In genomic region chr5:122350496-122350895, GRCh38 we compare ENCODE assay signal across 29 cellular contexts. TPM values are rescaled to one million over a fixed set of nuclear protein-coding genes. Genes with fewer than 3 reads are reported as not detected.
"Had no signal": no experiment of that assay in that cellular context is flagged by ENCODE, and none has a peak within 500 bp of the region (broad histone marks: within the 10 kb centered on the region; RNA-seq: fewer than 3 reads in every experiment).

No MANE protein-coding gene starts in this region.

- H3K27me3 ChIP-seq: colonic mucosa, dorsolateral prefrontal cortex, pancreas, sigmoid colon, stomach, tibial artery had no signal

- H3K36me3 Mint-ChIP-seq: activated CD4-positive, alpha-beta memory T cell treated with anti-CD3 and anti-CD28 coated beads for 36 hours; stimulated activated naive B cell treated with anti-CD40 and anti-IgM and Interleukin-4, amounts not matched to agents 10 μg/mL and 1 μg/mL and 100 μg/mL, for 72 hours; T-cell had no signal

- H3K27me3 Mint-ChIP-seq: T-cell had no signal

- H3K9me3 ChIP-seq: colonic mucosa, left ventricle myocardium inferior, pancreas, prostate gland, sigmoid colon, stomach, tibial artery had no signal

- H3K4me2 ChIP-seq: smooth muscle cell had no signal

- H3K36me3 ChIP-seq: colonic mucosa, left ventricle myocardium inferior, pancreas, prostate gland, sigmoid colon, stomach, tibial artery had no signal

- H3K27ac Mint-ChIP-seq: activated CD4-positive, alpha-beta memory T cell treated with anti-CD3 and anti-CD28 coated beads for 36 hours; activated CD4-positive, alpha-beta T cell treated with anti-CD3 and anti-CD28 coated beads for 36 hours; activated T-helper 1 cell treated with anti-CD3 and anti-CD28 coated beads, Interleukin-12 subunit alpha, Interleukin-12 subunit beta, Interleukin-2, Interleukin-4 antibody, amounts not matched to agents 30 ng/mL and 10 ng/mL and 1 ng/mL, durations not matched to agents 14 hours and 24 hours and 36 hours; stimulated activated naive B cell treated with anti-CD40 and anti-IgM and Interleukin-4, amounts not matched to agents 10 μg/mL and 1 μg/mL and 100 μg/mL, for 72 hours; T-cell had no signal

- H3K4me1 Mint-ChIP-seq: activated CD4-positive, alpha-beta T cell treated with anti-CD3 and anti-CD28 coated beads for 36 hours; stimulated activated naive B cell treated with anti-CD40 and anti-IgM and Interleukin-4, amounts not matched to agents 10 μg/mL and 1 μg/mL and 100 μg/mL, for 72 hours; T-cell had no signal

- ATAC-seq: activated CD4-positive, alpha-beta T cell treated with anti-CD3 and anti-CD28 coated beads for 36 hours; pancreas; stimulated activated naive B cell treated with anti-CD40 and anti-IgM and Interleukin-4, amounts not matched to agents 10 μg/mL and 1 μg/mL and 100 μg/mL, for 72 hours; T-cell had no signal

- H3K9me3 Mint-ChIP-seq: activated CD4-positive, alpha-beta memory T cell treated with anti-CD3 and anti-CD28 coated beads for 36 hours; activated T-helper 1 cell treated with anti-CD3 and anti-CD28 coated beads, Interleukin-12 subunit alpha, Interleukin-12 subunit beta, Interleukin-2, Interleukin-4 antibody, amounts not matched to agents 30 ng/mL and 10 ng/mL and 1 ng/mL, durations not matched to agents 14 hours and 24 hours and 36 hours; stimulated activated naive B cell treated with anti-CD40 and anti-IgM and Interleukin-4, amounts not matched to agents 10 μg/mL and 1 μg/mL and 100 μg/mL, for 72 hours; T-cell had no signal

- H3K4me1 ChIP-seq: colonic mucosa, left ventricle myocardium inferior, pancreas, prostate gland, stomach, tibial artery had no signal

- H3K27ac ChIP-seq: colonic mucosa, dorsolateral prefrontal cortex, left ventricle myocardium inferior, pancreas, prostate gland, sigmoid colon, stomach, tibial artery had no signal

- DNase-seq: activated CD4-positive, alpha-beta memory T cell treated with anti-CD3 and anti-CD28 coated beads for 36 hours; activated CD4-positive, alpha-beta T cell treated with anti-CD3 and anti-CD28 coated beads for 36 hours; activated CD4-positive, CD25-positive, alpha-beta regulatory T cell; activated CD8-positive, alpha-beta memory T cell treated with anti-CD3 and anti-CD28 coated beads, Interleukin-2, amount 50 U/mL, for 4 hours; activated gamma-delta T cell; activated naive CD4-positive, alpha-beta T cell treated with anti-CD3 and anti-CD28 coated beads, Interleukin-2, amount 50 U/mL, for 16 hours; activated T-cell treated with anti-CD3 and anti-CD28 coated beads, Interleukin-2, amount 50 U/mL, for 1 hour; amygdala; cerebellar nuclear complex; colonic mucosa; dorsolateral prefrontal cortex; effector memory CD4-positive, alpha-beta T cell; islet precursor cell; left ventricle myocardium inferior; mesendoderm; nucleus accumbens; pancreas; sigmoid colon; stimulated activated CD4-positive, alpha-beta T cell treated with anti-CD3 and anti-CD28 coated beads, Interleukin-1b, Interleukin-23, amount 100 ng/mL, for 48 hours; stimulated activated naive B cell treated with anti-CD40 and anti-IgM and Interleukin-4, amounts not matched to agents 10 μg/mL and 1 μg/mL and 100 μg/mL, for 72 hours; stomach; T-cell; tibial artery had no signal

- H3K4me3 ChIP-seq: colonic mucosa, dorsolateral prefrontal cortex, left ventricle myocardium inferior, lung, pancreas, prostate gland, sigmoid colon, smooth muscle cell, stomach, tibial artery had no signal

- H3K4me3 Mint-ChIP-seq: activated CD4-positive, alpha-beta memory T cell treated with anti-CD3 and anti-CD28 coated beads for 36 hours; activated CD4-positive, alpha-beta T cell treated with anti-CD3 and anti-CD28 coated beads for 36 hours; activated T-helper 1 cell treated with anti-CD3 and anti-CD28 coated beads, Interleukin-12 subunit alpha, Interleukin-12 subunit beta, Interleukin-2, Interleukin-4 antibody, amounts not matched to agents 30 ng/mL and 10 ng/mL and 1 ng/mL, durations not matched to agents 14 hours and 24 hours and 36 hours; stimulated activated naive B cell treated with anti-CD40 and anti-IgM and Interleukin-4, amounts not matched to agents 10 μg/mL and 1 μg/mL and 100 μg/mL, for 72 hours; T-cell had no signal

RNA-seq across cellular contexts. Expression of gene SNCAIP, which starts 38.5 kb away (rescaled TPM):
- total RNA-seq: activated CD4-positive, alpha-beta memory T cell treated with anti-CD3 and anti-CD28 coated beads for 36 hours; activated CD4-positive, alpha-beta T cell treated with anti-CD3 and anti-CD28 coated beads for 36 hours; activated CD8-positive, alpha-beta memory T cell treated with anti-CD3 and anti-CD28 coated beads for 36 hours; activated T-helper 1 cell treated with anti-CD3 and anti-CD28 coated beads, Interleukin-12 subunit alpha, Interleukin-12 subunit beta, Interleukin-2, Interleukin-4 antibody, amounts not matched to agents 30 ng/mL and 10 ng/mL and 1 ng/mL, durations not matched to agents 14 hours and 24 hours and 36 hours; T-cell; T-helper 2 cell treated with Interferon-gamma antibody and Interleukin-4, amounts not matched to agents 100 ng/mL and 5 ng/mL, for 36 hours had no signal
